In genomic region chr6:48826884-48827701, GRCh38 we compare ENCODE assay signal across 10 cellular contexts.
A peak's percentile ranks its signal among the peaks of the same experiment; 100 is the strongest.
DNase-seq lines count a peak whose midpoint lies in the region; ATAC-seq and TF ChIP-seq lines count a peak whose summit lies in the region.
"Had no signal": no experiment of that assay in that cellular context is flagged by ENCODE, and none has a peak within 500 bp of the region (broad histone marks: within the 10 kb centered on the region; RNA-seq: fewer than 3 reads in every experiment).

No MANE protein-coding gene starts in this region.

- no peaks in the 10 kb centered on the region for H3K27me3 Mint-ChIP-seq in type B pancreatic cell
- H3K27me3 Mint-ChIP-seq in stimulated activated memory B cell treated with anti-CD40 and anti-IgM and Interleukin-4, amounts not matched to agents 10 μg/mL and 1 μg/mL and 100 μg/mL, for 72 hours, result no peaks in the 10 kb centered on the region
- H3K27me3 Mint-ChIP-seq: activated naive CD8-positive, alpha-beta T cell treated with anti-CD3 and anti-CD28 coated beads, Interleukin-2, amount 10 ng/mL, durations not matched to agents 7 days and 5 days had no signal

- H3K36me3 Mint-ChIP-seq in type B pancreatic cell, result no peaks in the 10 kb centered on the region
- H3K36me3 Mint-ChIP-seq in stimulated activated memory B cell treated with anti-CD40 and anti-IgM and Interleukin-4, amounts not matched to agents 10 μg/mL and 1 μg/mL and 100 μg/mL, for 72 hours, result no peaks in the 10 kb centered on the region
- H3K36me3 Mint-ChIP-seq: activated naive CD8-positive, alpha-beta T cell treated with anti-CD3 and anti-CD28 coated beads, Interleukin-2, amount 10 ng/mL, durations not matched to agents 7 days and 5 days had no signal

- H3K4me3 ChIP-seq in HFF-Myc (replicated peaks; ENCODE audit: low read depth, low read length), result no peak overlapping the region
- peak overlapping the region; percentile 54 for H3K4me3 ChIP-seq in adipocyte (ENCODE audit: low read length)
- H3K4me3 ChIP-seq in H7 (ENCODE audit: insufficient read depth, low read depth, low read length), result no peak overlapping the region

- no peaks in the 10 kb centered on the region for H3K9me3 Mint-ChIP-seq in type B pancreatic cell
- H3K9me3 Mint-ChIP-seq in stimulated activated memory B cell treated with anti-CD40 and anti-IgM and Interleukin-4, amounts not matched to agents 10 μg/mL and 1 μg/mL and 100 μg/mL, for 72 hours, result no peaks in the 10 kb centered on the region

- H3K9me3 ChIP-seq in adipocyte (ENCODE audit: control insufficient read depth, low read length), result no peaks in the 10 kb centered on the region

- H3K9ac ChIP-seq in adipocyte (ENCODE audit: low read length), result peak overlapping the region; percentile 79

- H3K27ac Mint-ChIP-seq in type B pancreatic cell, result peak overlapping the region; percentile 90
- no peak overlapping the region for H3K27ac Mint-ChIP-seq in stimulated activated memory B cell treated with anti-CD40 and anti-IgM and Interleukin-4, amounts not matched to agents 10 μg/mL and 1 μg/mL and 100 μg/mL, for 72 hours
- H3K27ac Mint-ChIP-seq: activated naive CD8-positive, alpha-beta T cell treated with anti-CD3 and anti-CD28 coated beads, Interleukin-2, amount 10 ng/mL, durations not matched to agents 7 days and 5 days had no signal

- ATAC-seq in left ventricle myocardium superior, result peak; percentile 45
- no peak for ATAC-seq in stimulated activated memory B cell treated with anti-CD40 and anti-IgM and Interleukin-4, amounts not matched to agents 10 μg/mL and 1 μg/mL and 100 μg/mL, for 72 hours

- H3K36me3 ChIP-seq in adipocyte (ENCODE audit: control insufficient read depth, insufficient read depth, low read length, severe bottlenecking) (no peaks in the 10 kb centered on the region), H7 (replicated peaks; ENCODE audit: control insufficient read depth, insufficient read depth, low read length) (no peaks in the 10 kb centered on the region)

- intact Hi-C loops in left ventricle myocardium superior (cut with micrococcal nuclease), result no loop called here

- no peak for TF ChIP-seq CTCF in HFF-Myc (IDR thresholded peaks at IDR 0.05; ENCODE audit: low read depth, low read length, missing control alignments)
- TF ChIP-seq CTCF in type B pancreatic cell (conservative IDR thresholded peaks at IDR 0.05), result no peak

- H3K4me1 Mint-ChIP-seq in type B pancreatic cell (ENCODE audit: unreplicated experiment), result no peaks in the 10 kb centered on the region
- no peaks in the 10 kb centered on the region for H3K4me1 Mint-ChIP-seq in stimulated activated memory B cell treated with anti-CD40 and anti-IgM and Interleukin-4, amounts not matched to agents 10 μg/mL and 1 μg/mL and 100 μg/mL, for 72 hours
- H3K4me1 Mint-ChIP-seq: activated naive CD8-positive, alpha-beta T cell treated with anti-CD3 and anti-CD28 coated beads, Interleukin-2, amount 10 ng/mL, durations not matched to agents 7 days and 5 days had no signal

- no peak overlapping the region for H3K4me3 Mint-ChIP-seq in type B pancreatic cell
- no peak overlapping the region for H3K4me3 Mint-ChIP-seq in stimulated activated memory B cell treated with anti-CD40 and anti-IgM and Interleukin-4, amounts not matched to agents 10 μg/mL and 1 μg/mL and 100 μg/mL, for 72 hours
- H3K4me3 Mint-ChIP-seq: activated naive CD8-positive, alpha-beta T cell treated with anti-CD3 and anti-CD28 coated beads, Interleukin-2, amount 10 ng/mL, durations not matched to agents 7 days and 5 days had no signal

- peak; percentile 59 for DNase-seq in HFF-Myc (ENCODE audit: extremely low read depth, low read depth)
- peak; percentile 90 for DNase-seq in adipocyte (ENCODE audit: low read depth)
- no peak for DNase-seq in left ventricle myocardium superior
- DNase-seq in type B pancreatic cell (ENCODE audit: extremely low spot score, unreplicated experiment), result no peak
- no peak for DNase-seq in H7
- DNase-seq in inferior parietal cortex (ENCODE audit: extremely low spot score), result no peak
- DNase-seq: activated naive CD8-positive, alpha-beta T cell treated with anti-CD3 and anti-CD28 coated beads, Interleukin-2, amount 10 ng/mL, durations not matched to agents 7 days and 5 days; kidney; NCI-H1092 treated with DMSO at 0.1 percent for 48 hours had no signal

- peaks cover 30% of the 10 kb centered on the region for H3K4me1 ChIP-seq in adipocyte (ENCODE audit: control insufficient read depth, insufficient read depth, low read length)

- no peaks in the 10 kb centered on the region for H3K27me3 ChIP-seq in adipocyte (replicated peaks; ENCODE audit: control insufficient read depth, insufficient read depth, low read length)
- no peaks in the 10 kb centered on the region for H3K27me3 ChIP-seq in H7 (ENCODE audit: control insufficient read depth, insufficient read depth, low read length)

Comparison
In these comparisons a context has a peak if more than half of its experiments do, and no peak if none do; other contexts are left out.
1. DNase-seq: peak in HFF-Myc (single experiment) and adipocyte (single experiment); none in left ventricle myocardium superior (single experiment), type B pancreatic cell (single experiment), H7 (single experiment) and inferior parietal cortex (single experiment).